1 cellular context compared by ENCODE assay signal in genomic region chr19:11159598-11160001, GRCh38.
TF ChIP-seq lines count a peak whose summit lies in the region.

No MANE protein-coding gene starts in this region.

TF ChIP-seq in K562, 482 proteins besides CTCF, POLR2A, EP300 and RAD21:
- TF ChIP-seq CEBPB (tag; IDR thresholded peaks at IDR 0.05) = peak; percentile 49
- TF ChIP-seq ZC3H11A (IDR thresholded peaks at IDR 0.05; ENCODE audit: low read depth, low read length) = no peak
- no peak for TF ChIP-seq ILK (tag; IDR thresholded peaks at IDR 0.05; ENCODE audit: borderline replicate concordance, low read depth)
- no peak for TF ChIP-seq CEBPG (CRISPR knock-in tag; IDR thresholded peaks at IDR 0.05)
- TF ChIP-seq CEBPG (tag; conservative IDR thresholded peaks at IDR 0.05 in 1 of 2, IDR thresholded peaks at IDR 0.05 in 1 of 2) = peak in 1 of 2 experiments; percentile 26; a peak in 1 of 4 replicates
- TF ChIP-seq E2F8 (IDR thresholded peaks at IDR 0.05; ENCODE audit: low read depth, partially characterized antibody) = no peak
- TF ChIP-seq THRA (IDR thresholded peaks at IDR 0.05) = no peak
- TF ChIP-seq HDAC6 (IDR thresholded peaks at IDR 0.05; ENCODE audit: low read depth, low read length) = no peak
